27 cellular contexts compared by ENCODE assay signal in genomic region chr2:41544709-41545108, GRCh38.
"Had no signal": no experiment of that assay in that cellular context is flagged by ENCODE, and none has a peak within 500 bp of the region (broad histone marks: within the 10 kb centered on the region; RNA-seq: fewer than 3 reads in every experiment).

No MANE protein-coding gene starts in this region.

- H3K27me3 ChIP-seq: neural progenitor cell, ovary, right lobe of liver, sigmoid colon, stomach, thyroid gland, tibial nerve, upper lobe of left lung, vagina had no signal

- H3K4me3 ChIP-seq: neural progenitor cell, ovary, psoas muscle, right lobe of liver, sigmoid colon, stomach, thoracic aorta, thyroid gland, tibial nerve, upper lobe of left lung, vagina had no signal

- H3K9me3 ChIP-seq: ovary, psoas muscle, right lobe of liver, sigmoid colon, stomach, thoracic aorta, thyroid gland, tibial nerve, upper lobe of left lung, vagina had no signal

- H3K27ac Mint-ChIP-seq: natural killer cell; nephron; neural progenitor cell; progenitor cell of endocrine pancreas; stimulated activated effector memory CD8-positive, alpha-beta T cell treated with anti-CD3 and anti-CD28 coated beads, Interleukin-12 subunit alpha, Interleukin-12 subunit beta, amount 100 ng/mL, for 72 hours; stimulated activated naive CD8-positive, alpha-beta T cell treated with anti-CD3 and anti-CD28 coated beads, Interleukin-15, Interleukin-2, amounts not matched to agents 100 ng/mL and 50 ng/mL, for 24 hours had no signal

- H3K27ac ChIP-seq: neural progenitor cell, ovary, parathyroid adenoma, psoas muscle, right lobe of liver, sigmoid colon, stomach, thoracic aorta, thyroid gland, tibial nerve, upper lobe of left lung, vagina had no signal

- DNase-seq: natural killer cell; occipital lobe; ovary; posterior cingulate gyrus; psoas muscle; right cardiac atrium; right lobe of liver; sigmoid colon; small intestine; stimulated activated CD4-positive, alpha-beta T cell treated with anti-CD3 and anti-CD28 coated beads, Interleukin-15, amount 100 ng/mL, for 24 hours; stimulated activated CD4-positive, alpha-beta T cell treated with anti-CD3 and anti-CD28 coated beads, Interleukin-2, amount 100 ng/mL, for 24 hours; stimulated activated CD4-positive, alpha-beta T cell treated with anti-CD3 and anti-CD28 coated beads, Interleukin-2, amount 100 ng/mL, for 48 hours; stimulated activated CD4-positive, alpha-beta T cell treated with anti-CD3 and anti-CD28 coated beads, Interleukin-4, amount 100 ng/mL, for 24 hours; stimulated activated naive CD4-positive, alpha-beta T cell treated with Interleukin-2 at 50 U/mL for 16 hours; stomach; thyroid gland; trophoblast cell; upper lobe of left lung had no signal

- H3K9me3 Mint-ChIP-seq: natural killer cell; nephron; neural progenitor cell; stimulated activated effector memory CD8-positive, alpha-beta T cell treated with anti-CD3 and anti-CD28 coated beads, Interleukin-12 subunit alpha, Interleukin-12 subunit beta, amount 100 ng/mL, for 72 hours; stimulated activated naive CD8-positive, alpha-beta T cell treated with anti-CD3 and anti-CD28 coated beads, Interleukin-15, Interleukin-2, amounts not matched to agents 100 ng/mL and 50 ng/mL, for 24 hours had no signal

- H3K36me3 Mint-ChIP-seq: natural killer cell; neural progenitor cell; stimulated activated effector memory CD8-positive, alpha-beta T cell treated with anti-CD3 and anti-CD28 coated beads, Interleukin-12 subunit alpha, Interleukin-12 subunit beta, amount 100 ng/mL, for 72 hours had no signal

- H3K4me3 Mint-ChIP-seq: natural killer cell; nephron; neural progenitor cell; stimulated activated effector memory CD8-positive, alpha-beta T cell treated with anti-CD3 and anti-CD28 coated beads, Interleukin-12 subunit alpha, Interleukin-12 subunit beta, amount 100 ng/mL, for 72 hours; stimulated activated naive CD8-positive, alpha-beta T cell treated with anti-CD3 and anti-CD28 coated beads, Interleukin-15, Interleukin-2, amounts not matched to agents 100 ng/mL and 50 ng/mL, for 24 hours had no signal

- H3K36me3 ChIP-seq: neural progenitor cell, ovary, right lobe of liver, sigmoid colon, stomach, thoracic aorta, thyroid gland, tibial nerve, upper lobe of left lung, vagina had no signal

- H3K4me1 Mint-ChIP-seq: natural killer cell; nephron; neural progenitor cell; stimulated activated effector memory CD8-positive, alpha-beta T cell treated with anti-CD3 and anti-CD28 coated beads, Interleukin-12 subunit alpha, Interleukin-12 subunit beta, amount 100 ng/mL, for 72 hours had no signal

- ATAC-seq: natural killer cell; psoas muscle; right cardiac atrium; right lobe of liver; stimulated activated effector memory CD8-positive, alpha-beta T cell treated with anti-CD3 and anti-CD28 coated beads, Interleukin-12 subunit alpha, Interleukin-12 subunit beta, amount 100 ng/mL, for 72 hours had no signal

- H3K4me1 ChIP-seq: neural progenitor cell, parathyroid adenoma, psoas muscle, right lobe of liver, stomach, thyroid gland, tibial nerve, upper lobe of left lung, vagina had no signal

- H3K27me3 Mint-ChIP-seq: progenitor cell of endocrine pancreas; stimulated activated naive CD8-positive, alpha-beta T cell treated with anti-CD3 and anti-CD28 coated beads, Interleukin-15, Interleukin-2, amounts not matched to agents 100 ng/mL and 50 ng/mL, for 24 hours had no signal
